Comparison of ENCODE assay signal across 8 cellular contexts in the genomic region with DNA sequence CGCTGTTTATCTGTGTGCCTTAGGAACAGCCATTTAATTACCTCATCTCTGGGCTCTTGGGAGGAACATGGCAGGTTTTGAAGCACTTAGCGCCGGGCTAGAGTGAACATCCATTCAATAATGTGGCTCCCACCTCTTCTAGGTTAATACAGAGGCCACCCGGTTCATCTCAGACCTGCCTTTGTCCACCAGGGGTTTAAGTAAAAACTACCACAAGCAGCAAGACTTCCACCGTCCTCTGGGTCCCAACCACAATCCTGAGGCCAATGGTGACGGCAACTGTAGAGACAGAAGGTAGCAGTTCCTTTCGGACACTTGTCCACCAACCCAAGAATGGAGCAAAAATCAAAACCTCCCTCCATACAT. TPM values are rescaled to one million over a fixed set of nuclear protein-coding genes. Genes with fewer than 3 reads are reported as not detected.
DNase-seq lines count a peak whose midpoint lies in the region; ATAC-seq and TF ChIP-seq lines count a peak whose summit lies in the region.

No MANE protein-coding gene starts in this region.

- peaks cover 4% of the 10 kb centered on the region for H3K36me3 ChIP-seq in brain microvascular endothelial cell (replicated peaks)

- H3K27me3 ChIP-seq in brain microvascular endothelial cell (replicated peaks) (no peaks in the 10 kb centered on the region), mononuclear cell (ENCODE audit: insufficient read depth, low read length) (no peaks in the 10 kb centered on the region)

- no peaks in the 10 kb centered on the region for H3K9me3 ChIP-seq in mononuclear cell (ENCODE audit: low read depth, low read length)

- peaks cover 44% of the 10 kb centered on the region for H3K4me1 Mint-ChIP-seq in stimulated activated naive CD8-positive, alpha-beta T cell treated with anti-CD3 and anti-CD28 coated beads, Interleukin-15, Interleukin-2, amounts not matched to agents 100 ng/mL and 50 ng/mL, for 24 hours (ENCODE audit: low read depth)

- peak overlapping the region; percentile 88 for H3K27ac Mint-ChIP-seq in stimulated activated naive CD8-positive, alpha-beta T cell treated with anti-CD3 and anti-CD28 coated beads, Interleukin-15, Interleukin-2, amounts not matched to agents 100 ng/mL and 50 ng/mL, for 24 hours

- H3K4me3 ChIP-seq in brain microvascular endothelial cell (ENCODE audit: low read depth, low read length) (peak overlapping the region; percentile 92), mononuclear cell (ENCODE audit: low read length) (peak overlapping the region; percentile 72)

- no peak for ATAC-seq in stimulated activated naive CD8-positive, alpha-beta T cell treated with anti-CD3 and anti-CD28 coated beads, Interleukin-15, Interleukin-2, amounts not matched to agents 100 U/mL and 50 U/mL, for 24 hours

- peaks cover 28% of the 10 kb centered on the region for H3K36me3 Mint-ChIP-seq in stimulated activated naive CD8-positive, alpha-beta T cell treated with anti-CD3 and anti-CD28 coated beads, Interleukin-15, Interleukin-2, amounts not matched to agents 100 ng/mL and 50 ng/mL, for 24 hours (ENCODE audit: low read depth)

- in situ Hi-C loops in brain microvascular endothelial cell (cut with HindIII; ENCODE audit: low pct_ligation_motif_present, low sequenced_read_pairs) = no loop called here

- DNase-seq in stimulated activated naive CD8-positive, alpha-beta T cell treated with anti-CD3 and anti-CD28 coated beads, Interleukin-15, Interleukin-2, amounts not matched to agents 100 U/mL and 50 U/mL, for 24 hours = no peak
- DNase-seq in brain microvascular endothelial cell (no peak), NCI-H1694 treated with DMSO at 0.1 percent for 48 hours (lab: John Stamatoyannopoulos, UW) (no peak), NCI-H2107 (lab: John Stamatoyannopoulos, UW) (no peak), middle frontal gyrus (ENCODE audit: extremely low spot score, low spot score) (no peak), SW 1271 (lab: John Stamatoyannopoulos, UW) (no peak)

- TF ChIP-seq CTCF in brain microvascular endothelial cell (IDR thresholded peaks at IDR 0.05; ENCODE audit: low read depth, low read length, missing control alignments) = no peak

- H3K27ac ChIP-seq in brain microvascular endothelial cell = no peak overlapping the region

- peak overlapping the region; percentile 99 for H3K4me3 Mint-ChIP-seq in stimulated activated naive CD8-positive, alpha-beta T cell treated with anti-CD3 and anti-CD28 coated beads, Interleukin-15, Interleukin-2, amounts not matched to agents 100 ng/mL and 50 ng/mL, for 24 hours

- H3K4me1 ChIP-seq in mononuclear cell (ENCODE audit: insufficient read depth, low read length) = peaks cover 26% of the 10 kb centered on the region

- no peaks in the 10 kb centered on the region for H3K27me3 Mint-ChIP-seq in stimulated activated naive CD8-positive, alpha-beta T cell treated with anti-CD3 and anti-CD28 coated beads, Interleukin-15, Interleukin-2, amounts not matched to agents 100 ng/mL and 50 ng/mL, for 24 hours

- no peaks in the 10 kb centered on the region for H3K9me3 Mint-ChIP-seq in stimulated activated naive CD8-positive, alpha-beta T cell treated with anti-CD3 and anti-CD28 coated beads, Interleukin-15, Interleukin-2, amounts not matched to agents 100 ng/mL and 50 ng/mL, for 24 hours

RNA-seq across cellular contexts. Expression of a gene that starts 0.9 kb away (rescaled TPM):
- total RNA-seq in mononuclear cell = 120 TPM

RNA-seq across cellular contexts. Expression of a gene that starts 28.8 kb away (rescaled TPM):
- 10.0 TPM for total RNA-seq in mononuclear cell

RNA-seq across cellular contexts. Expression of a gene that starts 55.7 kb away (rescaled TPM):
- under 0.01 TPM for total RNA-seq in mononuclear cell
